ENCODE assay signal across 14 cellular contexts in the genomic region with DNA sequence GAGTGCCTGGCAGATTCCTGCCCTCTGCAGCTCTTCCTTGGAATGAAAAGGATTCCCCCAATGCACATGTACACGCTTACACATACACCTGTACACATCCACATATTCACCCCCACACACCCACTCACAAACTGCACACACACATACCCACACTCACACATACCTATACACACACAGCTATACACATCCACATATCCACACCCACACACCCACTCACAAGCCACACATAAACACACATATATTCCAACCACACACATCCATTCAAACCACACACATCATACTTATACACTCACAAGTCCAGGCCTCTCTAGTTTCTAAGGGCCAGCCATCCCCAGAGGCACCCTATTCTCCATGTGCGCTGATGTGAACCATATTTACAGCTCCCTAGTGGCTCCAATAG. TPM values are rescaled to one million over a fixed set of nuclear protein-coding genes. Genes with fewer than 3 reads are reported as not detected.
A peak's percentile ranks its signal among the peaks of the same experiment; 100 is the strongest.
DNase-seq lines count a peak whose midpoint lies in the region; ATAC-seq, FAIRE-seq and TF ChIP-seq lines count a peak whose summit lies in the region.
"Had no signal": no experiment of that assay in that cellular context is flagged by ENCODE, and none has a peak within 500 bp of the region (broad histone marks: within the 10 kb centered on the region; RNA-seq: fewer than 3 reads in every experiment).

No MANE protein-coding gene starts in this region.

- H3K79me2 ChIP-seq in OCI-LY7 (ENCODE audit: insufficient read depth, low read depth, low read length) (peaks cover 27% of the 10 kb centered on the region; the same call in 1 of the 2 replicates), HepG2 (ENCODE audit: insufficient read depth, low read length) (no peaks in the 10 kb centered on the region)

- TF ChIP-seq RAD21 in HepG2 (CRISPR knock-in tag; IDR thresholded peaks at IDR 0.05) = no peak

- no peaks in the 10 kb centered on the region for H3K9me3 ChIP-seq in BLaER1 treated with 17β-estradiol and CSF1 and Interleukin-3, amounts not matched to agents 10 nM and 100 nM (replicated peaks in 1 of 11)
- H3K9me3 ChIP-seq in OCI-LY7 (ENCODE audit: low read length) = no peaks in the 10 kb centered on the region
- H3K9me3 ChIP-seq in HepG2 (ENCODE audit: low read length) = no peaks in the 10 kb centered on the region
- no peaks in the 10 kb centered on the region for H3K9me3 ChIP-seq in gastrocnemius medialis

- DNase-seq in OCI-LY7 (ENCODE audit: low spot score) (no peak), HepG2 (ENCODE audit: low spot score) (no peak), gastrocnemius medialis (no peak), G401 (ENCODE audit: low spot score) (no peak), mesothelial cell of epicardium (ENCODE audit: low spot score in 2 of 2, unreplicated experiment in 2 of 2) (no peak), amniotic stem cell (lab: John Stamatoyannopoulos, UW) (no peak)
- DNase-seq: activated CD4-positive, alpha-beta T cell treated with anti-CD3 and anti-CD28 coated beads, Interleukin-2, amount 50 U/mL, for 48 hours; activated gamma-delta T cell; DND-41; NCI-H146; SHP77 had no signal

- intact Hi-C loops in OCI-LY7 (cut with micrococcal nuclease; ENCODE audit: unreplicated experiment) = loop anchor here (2.0 to 10.0 kb wide), 2 partner anchors 57 to 1099 kb away; partner anchors contain the start of genes GEN1 and SMC6
- intact Hi-C loops in HepG2 (cut with micrococcal nuclease; ENCODE audit: unreplicated experiment) = no loop called here
- intact Hi-C loops in gastrocnemius medialis (cut with DNase I; ENCODE audit: low total_unique reads) = no loop called here

- H3K36me3 ChIP-seq in BLaER1 treated with 17β-estradiol and CSF1 and Interleukin-3, amounts not matched to agents 10 nM and 100 nM = peaks cover 0 to 11% (median 2%) of the 10 kb centered on the region in 11 experiments; a peak in 4 of 22 replicates
- H3K36me3 ChIP-seq in OCI-LY7 (ENCODE audit: insufficient read depth, low read length) = no peaks in the 10 kb centered on the region
- H3K36me3 ChIP-seq in HepG2 (replicated peaks in 1 of 2; ENCODE audit: control insufficient read depth in 1 of 2, insufficient read depth in 2 of 2, low read length in 2 of 2) = no peaks in the 10 kb centered on the region
- no peaks in the 10 kb centered on the region for H3K36me3 ChIP-seq in gastrocnemius medialis

- no peak overlapping the region for H3K27ac Mint-ChIP-seq in mesothelial cell of epicardium

- TF ChIP-seq EP300 in HepG2 (IDR thresholded peaks at IDR 0.05; ENCODE audit: low read depth in 2 of 2, low read length in 2 of 2) = no peak
- TF ChIP-seq EP300 in HepG2 (CRISPR knock-in tag; IDR thresholded peaks at IDR 0.05; ENCODE audit: borderline replicate concordance) = no peak

- H3K36me3 Mint-ChIP-seq in mesothelial cell of epicardium = no peaks in the 10 kb centered on the region

- peaks cover 36% of the 10 kb centered on the region for H3K4me1 Mint-ChIP-seq in mesothelial cell of epicardium

- H3K9ac ChIP-seq in BLaER1 treated with 17β-estradiol and CSF1 and Interleukin-3, amounts not matched to agents 10 nM and 100 nM = peak overlapping the region; percentile 55 to 83 (median 71); a peak in 20 of 22 replicates
- H3K9ac ChIP-seq in HepG2 (ENCODE audit: insufficient read depth, low read depth, low read length) = no peak overlapping the region

- H3K9me3 Mint-ChIP-seq in mesothelial cell of epicardium = no peaks in the 10 kb centered on the region

- no peaks in the 10 kb centered on the region for H3K27me3 ChIP-seq in BLaER1 treated with 17β-estradiol and CSF1 and Interleukin-3, amounts not matched to agents 10 nM and 100 nM
- H3K27me3 ChIP-seq in HepG2 (ENCODE audit: control insufficient read depth in 1 of 2, insufficient read depth in 2 of 2, low read length in 2 of 2) = peaks cover 0 to 10% of the 10 kb centered on the region in 2 experiments; a peak in 2 of 5 replicates
- no peaks in the 10 kb centered on the region for H3K27me3 ChIP-seq in gastrocnemius medialis

- WGBS in HepG2 (ENCODE audit: low lambda C conversion rate) = 47% methylated on average over 2 of the region's 2 CpGs

- peaks cover 94 to 100% (median 98%) of the 10 kb centered on the region in 10 experiments for H3K4me1 ChIP-seq in BLaER1 treated with 17β-estradiol and CSF1 and Interleukin-3, amounts not matched to agents 10 nM and 100 nM
- peaks cover 97% of the 10 kb centered on the region for H3K4me1 ChIP-seq in OCI-LY7 (ENCODE audit: insufficient read depth, low read length, poor library complexity, severe bottlenecking)
- H3K4me1 ChIP-seq in HepG2 (ENCODE audit: insufficient read depth, low read length) = peaks cover 13% of the 10 kb centered on the region
- peaks cover 86 to 97% of the 10 kb centered on the region in 2 donors for H3K4me1 ChIP-seq in gastrocnemius medialis

- FAIRE-seq in HepG2 (lab: Jason Lieb, UNC) = no peak
- FAIRE-seq: H54 had no signal

- H3K9me2 ChIP-seq in OCI-LY7 (ENCODE audit: insufficient read depth, low read length) = no peaks in the 10 kb centered on the region

- no peak overlapping the region for H3K4me3 Mint-ChIP-seq in mesothelial cell of epicardium

- H4K20me1 ChIP-seq in BLaER1 treated with 17β-estradiol and CSF1 and Interleukin-3, amounts not matched to agents 10 nM and 100 nM = peaks cover 0 to 36% (median 0%) of the 10 kb centered on the region in 11 experiments; a peak in 4 of 22 replicates
- H4K20me1 ChIP-seq in OCI-LY7 (ENCODE audit: insufficient read depth, low read length) (no peaks in the 10 kb centered on the region), HepG2 (ENCODE audit: insufficient read depth, low read length) (no peaks in the 10 kb centered on the region)

- peak overlapping the region; percentile 80 to 95 (median 88) for H3K4me2 ChIP-seq in BLaER1 treated with 17β-estradiol and CSF1 and Interleukin-3, amounts not matched to agents 10 nM and 100 nM
- peak overlapping the region; percentile 73 for H3K4me2 ChIP-seq in OCI-LY7 (ENCODE audit: low read length)
- H3K4me2 ChIP-seq in HepG2 (ENCODE audit: low read depth, low read length) = no peak overlapping the region

- peak overlapping the region; percentile 43 to 95 (median 81); a peak in 21 of 22 replicates for H3K27ac ChIP-seq in BLaER1 treated with 17β-estradiol and CSF1 and Interleukin-3, amounts not matched to agents 10 nM and 100 nM
- H3K27ac ChIP-seq in OCI-LY7 (ENCODE audit: low read depth, low read length, poor library complexity, severe bottlenecking) (peak overlapping the region; percentile 87), HepG2 (ENCODE audit: extremely low read length, insufficient read depth, low read length) (no peak overlapping the region), gastrocnemius medialis (peak overlapping the region; percentile 82 to 90 (median 88))

- no TSS peak for BruUV-seq in OCI-LY7 (replicated peaks; lab: Mats Ljungman, UMichigan)
- BruUV-seq in HepG2 (replicated peaks; lab: Mats Ljungman, UMichigan) = no TSS peak

- POLR2A ChIA-PET in OCI-LY7 (lab: Charles Lee) (interaction anchor here (0.6 to 17.9 kb wide), 8 partner anchors 9 to 61 kb away, joined by 3 to 414 read pairs (median 4); partner anchors contain the start of gene CYRIA), HepG2 (lab: Yijun Ruan, JAX) (no interaction called here)

- no peak for TF ChIP-seq CTCF in OCI-LY7 (conservative IDR thresholded peaks at IDR 0.05; ENCODE audit: low read length)
- no peak for TF ChIP-seq CTCF in HepG2 (CRISPR knock-in tag; IDR thresholded peaks at IDR 0.05)
- no peak for TF ChIP-seq CTCF in gastrocnemius medialis (IDR thresholded peaks at IDR 0.05 in 4 of 5, conservative IDR thresholded peaks at IDR 0.05 in 1 of 5)
- TF ChIP-seq CTCF in mesothelial cell of epicardium (IDR thresholded peaks at IDR 0.05; ENCODE audit: unreplicated experiment) = no peak

- TF ChIP-seq POLR2A in HepG2 (IDR thresholded peaks at IDR 0.05; ENCODE audit: insufficient read depth in 1 of 2, low read depth in 2 of 2, low read length in 2 of 2) (no peak), gastrocnemius medialis (IDR thresholded peaks at IDR 0.05) (no peak)

- H2AFZ ChIP-seq in OCI-LY7 (ENCODE audit: low read length) (peak overlapping the region; percentile 20; the same call in 1 of the 2 replicates), HepG2 (ENCODE audit: low read length) (no peak overlapping the region)

- in situ Hi-C loops in HepG2 (cut with HindIII; ENCODE audit: extremely low pct_ligation_motif_present, low pct_unique_long_range_greater_than_20kb) (no loop called here), gastrocnemius medialis (cut with MboI; ENCODE audit: low sequenced_read_pairs in 4 of 4) (no loop called here), G401 (cut with HindIII; ENCODE audit: low sequenced_read_pairs) (no loop called here)

- ATAC-seq in HepG2 (no peak), gastrocnemius medialis (peak; percentile 25 to 48), GM21423 (IDR thresholded peaks at IDR 0.05; ENCODE audit: unreplicated experiment) (no peak)

- H3K4me3 ChIP-seq in BLaER1 treated with 17β-estradiol and CSF1 and Interleukin-3, amounts not matched to agents 10 nM and 100 nM = peak overlapping the region in 6 of 10 experiments; percentile 5 to 48 (median 24); a peak in 7 of 20 replicates
- peak overlapping the region; percentile 48 for H3K4me3 ChIP-seq in OCI-LY7 (ENCODE audit: low read depth, low read length, poor library complexity, severe bottlenecking)
- no peak overlapping the region for H3K4me3 ChIP-seq in HepG2 (replicated peaks in 1 of 3; ENCODE audit: insufficient read depth in 1 of 3, low read depth in 2 of 3, low read length in 3 of 3)
- H3K4me3 ChIP-seq in gastrocnemius medialis = no peak overlapping the region

- H3K27me3 Mint-ChIP-seq in mesothelial cell of epicardium (ENCODE audit: low read depth) = no peaks in the 10 kb centered on the region

- CTCF ChIA-PET in OCI-LY7 (lab: Charles Lee; ENCODE audit: unreplicated experiment) = interaction anchor here (1.0 to 14.7 kb wide), 3 partner anchors 9 to 29 kb away, joined by 3 to 149 read pairs (median 7); partner anchors contain the start of gene CYRIA
- CTCF ChIA-PET in HepG2 (lab: Yijun Ruan, JAX; ENCODE audit: low intra/inter-chr PET ratio, low total read pairs) = no interaction called here

RNA-seq across cellular contexts. Expression of gene CYRIA, which starts 9.5 kb away (rescaled TPM):
- total RNA-seq in OCI-LY7 (2014; rRNA removed; shearing (Covaris generic)) = 2.6 and 5.0 TPM in 2 replicates
- total RNA-seq in OCI-LY7 (2022) = 11.7 and 13.4 TPM in 2 replicates
- not detected in 2 replicates for total RNA-seq in HepG2 (2016; rRNA removed; fragmentation: Illumina TruSeq; extraction: Trizol)
- total RNA-seq in HepG2 (2016; cell fraction: cytosol; rRNA removed; fragmentation: Illumina TruSeq; extraction: Trizol; ENCODE audit: low read depth) = not detected in 2 replicates
- total RNA-seq in HepG2 (2016; cell fraction: insoluble cytoplasmic fraction; rRNA removed; fragmentation: Illumina TruSeq; extraction: Trizol) = not detected in 2 replicates
- total RNA-seq in HepG2 (2016; cell fraction: membrane; rRNA removed; fragmentation: Illumina TruSeq; extraction: Trizol) = not detected in 2 replicates
- not detected in 2 replicates for total RNA-seq in HepG2 (2016; cell fraction: nucleus; rRNA removed; fragmentation: Illumina TruSeq; extraction: Trizol)
- polyA plus RNA-seq in HepG2 (2011; rRNA removed) = 0.09 TPM in 1 of 2 replicates, not detected in the other
- polyA plus RNA-seq in HepG2 (2011; cell fraction: cytosol; rRNA removed) = not detected in 2 replicates
- 0.07 TPM in 1 of 2 replicates, not detected in the other for polyA plus RNA-seq in HepG2 (2011; cell fraction: nucleus; rRNA removed)
- polyA plus RNA-seq in HepG2 (2012) = not detected in 2 replicates
- polyA plus RNA-seq in HepG2 (2016; cell fraction: cytosol; fragmentation: Illumina TruSeq; extraction: Trizol; ENCODE audit: low read depth) = not detected in 2 replicates
- 0.12 TPM in 1 of 2 replicates, not detected in the other for polyA plus RNA-seq in HepG2 (2016; cell fraction: insoluble cytoplasmic fraction; fragmentation: Illumina TruSeq; extraction: Trizol; ENCODE audit: low read depth)
- polyA plus RNA-seq in HepG2 (2016; cell fraction: membrane; fragmentation: Illumina TruSeq; extraction: Trizol; ENCODE audit: low read depth) = not detected in 2 replicates
- not detected in 2 replicates for polyA plus RNA-seq in HepG2 (2016; cell fraction: nucleus; fragmentation: Illumina TruSeq; extraction: Trizol; ENCODE audit: insufficient read depth, low read depth)
- not detected in 2 replicates for polyA minus RNA-seq in HepG2 (2011; rRNA and poly(A)+ RNA removed; ENCODE audit: low replicate concordance)
- polyA minus RNA-seq in HepG2 (2011; cell fraction: cytosol; rRNA and poly(A)+ RNA removed) = not detected in 2 replicates
- polyA minus RNA-seq in HepG2 (2011; cell fraction: nucleus; rRNA and poly(A)+ RNA removed) = not detected in 2 replicates
- 1 to 10 TPM; 3.3 to 8.0 (median 4.5) TPM for total RNA-seq in gastrocnemius medialis
- total RNA-seq in G401 (2014; rRNA removed; shearing (Covaris generic)) = not detected in 2 replicates
- total RNA-seq in mesothelial cell of epicardium = 3.9 to 4.5 TPM (median 4.0 TPM) in 3 replicates

Comparison
In these comparisons a context has a peak if more than half of its experiments do, and no peak if none do; other contexts are left out.
1. H3K4me3 ChIP-seq: peak in BLaER1 treated with 17β-estradiol and CSF1 and Interleukin-3, amounts not matched to agents 10 nM and 100 nM (6 of 10) and OCI-LY7 (single experiment); none in HepG2 (0 of 3) and gastrocnemius medialis (0 of 4).
2. ATAC-seq: peak in gastrocnemius medialis (2 of 2); none in HepG2 (single experiment) and GM21423 (single experiment).